Comparison of ENCODE assay signal across 1 cellular context in the genomic region with DNA sequence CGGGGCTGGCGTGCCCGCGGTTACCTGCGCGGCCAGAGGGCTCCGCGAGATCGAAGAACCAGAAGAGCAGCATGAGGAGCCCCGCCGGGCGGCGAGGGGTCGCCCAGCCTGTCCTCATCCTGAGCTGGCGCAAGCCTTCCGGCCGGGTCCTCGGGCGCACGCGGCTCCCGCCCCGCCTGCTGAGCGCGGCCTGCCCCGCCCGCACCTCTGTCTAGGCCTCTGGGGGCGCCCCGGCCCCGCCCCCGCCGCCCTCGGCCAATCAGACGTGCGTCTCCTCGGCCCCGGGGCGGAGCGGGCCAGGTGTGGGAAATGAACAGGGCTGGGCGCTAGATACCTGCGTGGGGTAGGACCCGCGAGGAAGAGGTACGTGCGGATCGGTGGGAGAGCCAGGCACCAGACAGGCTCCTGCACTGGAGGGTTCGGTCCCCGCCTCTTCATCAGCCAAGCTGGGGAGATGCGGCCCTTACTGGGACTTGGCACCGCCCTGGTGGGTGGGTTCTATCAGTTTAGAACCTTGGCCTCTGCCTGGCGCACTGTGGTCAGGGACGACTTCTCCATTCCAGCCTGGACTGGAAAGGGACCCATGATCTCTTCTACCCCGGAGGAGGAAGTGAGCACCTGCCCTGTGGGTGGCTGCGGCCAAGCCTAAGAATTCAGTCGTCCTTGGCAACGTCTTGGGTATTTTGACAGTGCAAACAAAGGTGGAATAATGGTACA.
TF ChIP-seq lines count a peak whose summit lies in the region.

A gene (minus strand): TSS at position 192 of the 717 bp plus-strand sequence.

TF ChIP-seq in GM12878, 131 proteins besides CTCF, POLR2A, EP300 and RAD21 (continued from another document):
- TF ChIP-seq BHLHE40 (IDR thresholded peaks at IDR 0.05; ENCODE audit: borderline replicate concordance in 1 of 2, low read depth in 2 of 2, low read length in 1 of 2): peak; percentile 47 to 75; a peak in 3 of 4 replicates
- peak; percentile 5 for TF ChIP-seq SP1 (IDR thresholded peaks at IDR 0.05; ENCODE audit: low read depth, low read length)
- TF ChIP-seq SREBF1 (IDR thresholded peaks at IDR 0.05; ENCODE audit: low read length): no peak
- TF ChIP-seq, protein P1, sequence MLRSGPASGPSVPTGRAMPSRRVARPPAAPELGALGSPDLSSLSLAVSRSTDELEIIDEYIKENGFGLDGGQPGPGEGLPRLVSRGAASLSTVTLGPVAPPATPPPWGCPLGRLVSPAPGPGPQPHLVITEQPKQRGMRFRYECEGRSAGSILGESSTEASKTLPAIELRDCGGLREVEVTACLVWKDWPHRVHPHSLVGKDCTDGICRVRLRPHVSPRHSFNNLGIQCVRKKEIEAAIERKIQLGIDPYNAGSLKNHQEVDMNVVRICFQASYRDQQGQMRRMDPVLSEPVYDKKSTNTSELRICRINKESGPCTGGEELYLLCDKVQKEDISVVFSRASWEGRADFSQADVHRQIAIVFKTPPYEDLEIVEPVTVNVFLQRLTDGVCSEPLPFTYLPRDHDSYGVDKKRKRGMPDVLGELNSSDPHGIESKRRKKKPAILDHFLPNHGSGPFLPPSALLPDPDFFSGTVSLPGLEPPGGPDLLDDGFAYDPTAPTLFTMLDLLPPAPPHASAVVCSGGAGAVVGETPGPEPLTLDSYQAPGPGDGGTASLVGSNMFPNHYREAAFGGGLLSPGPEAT (IDR thresholded peaks at IDR 0.05; ENCODE audit: low read depth): peak; percentile 90
- peak; percentile 28 for TF ChIP-seq SMAD1 (IDR thresholded peaks at IDR 0.05; ENCODE audit: low read depth, partially characterized antibody)
- TF ChIP-seq ASH2L (IDR thresholded peaks at IDR 0.05; ENCODE audit: borderline replicate concordance, low read depth): no peak
- TF ChIP-seq CREM (IDR thresholded peaks at IDR 0.05; ENCODE audit: low read depth): 0 out of 2 replicates have a peak, but pooled peaks have one; percentile 6
- no peak for TF ChIP-seq SUZ12 (IDR thresholded peaks at IDR 0.05; ENCODE audit: unreplicated experiment)
- TF ChIP-seq SUPT20H (IDR thresholded peaks at IDR 0.05; ENCODE audit: borderline replicate concordance, control insufficient read depth, low read depth, low read length): no peak
- TF ChIP-seq MEF2B (IDR thresholded peaks at IDR 0.05; ENCODE audit: partially characterized antibody, poor library complexity, severe bottlenecking): peak; percentile 71
- no peak for TF ChIP-seq RAD51 (IDR thresholded peaks at IDR 0.05)
- TF ChIP-seq, protein P2, sequence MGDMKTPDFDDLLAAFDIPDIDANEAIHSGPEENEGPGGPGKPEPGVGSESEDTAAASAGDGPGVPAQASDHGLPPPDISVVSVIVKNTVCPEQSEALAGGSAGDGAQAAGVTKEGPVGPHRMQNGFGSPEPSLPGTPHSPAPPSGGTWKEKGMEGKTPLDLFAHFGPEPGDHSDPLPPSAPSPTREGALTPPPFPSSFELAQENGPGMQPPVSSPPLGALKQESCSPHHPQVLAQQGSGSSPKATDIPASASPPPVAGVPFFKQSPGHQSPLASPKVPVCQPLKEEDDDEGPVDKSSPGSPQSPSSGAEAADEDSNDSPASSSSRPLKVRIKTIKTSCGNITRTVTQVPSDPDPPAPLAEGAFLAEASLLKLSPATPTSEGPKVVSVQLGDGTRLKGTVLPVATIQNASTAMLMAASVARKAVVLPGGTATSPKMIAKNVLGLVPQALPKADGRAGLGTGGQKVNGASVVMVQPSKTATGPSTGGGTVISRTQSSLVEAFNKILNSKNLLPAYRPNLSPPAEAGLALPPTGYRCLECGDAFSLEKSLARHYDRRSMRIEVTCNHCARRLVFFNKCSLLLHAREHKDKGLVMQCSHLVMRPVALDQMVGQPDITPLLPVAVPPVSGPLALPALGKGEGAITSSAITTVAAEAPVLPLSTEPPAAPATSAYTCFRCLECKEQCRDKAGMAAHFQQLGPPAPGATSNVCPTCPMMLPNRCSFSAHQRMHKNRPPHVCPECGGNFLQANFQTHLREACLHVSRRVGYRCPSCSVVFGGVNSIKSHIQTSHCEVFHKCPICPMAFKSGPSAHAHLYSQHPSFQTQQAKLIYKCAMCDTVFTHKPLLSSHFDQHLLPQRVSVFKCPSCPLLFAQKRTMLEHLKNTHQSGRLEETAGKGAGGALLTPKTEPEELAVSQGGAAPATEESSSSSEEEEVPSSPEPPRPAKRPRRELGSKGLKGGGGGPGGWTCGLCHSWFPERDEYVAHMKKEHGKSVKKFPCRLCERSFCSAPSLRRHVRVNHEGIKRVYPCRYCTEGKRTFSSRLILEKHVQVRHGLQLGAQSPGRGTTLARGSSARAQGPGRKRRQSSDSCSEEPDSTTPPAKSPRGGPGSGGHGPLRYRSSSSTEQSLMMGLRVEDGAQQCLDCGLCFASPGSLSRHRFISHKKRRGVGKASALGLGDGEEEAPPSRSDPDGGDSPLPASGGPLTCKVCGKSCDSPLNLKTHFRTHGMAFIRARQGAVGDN (IDR thresholded peaks at IDR 0.05): peak; percentile 92
- no peak for TF ChIP-seq NRF1 (conservative IDR thresholded peaks at IDR 0.05; ENCODE audit: low read depth, low read length)
- TF ChIP-seq ZZZ3 (IDR thresholded peaks at IDR 0.05; ENCODE audit: control insufficient read depth, insufficient read length, low read depth): no peak
- TF ChIP-seq POLR2AphosphoS5 (IDR thresholded peaks at IDR 0.05; ENCODE audit: low read length): peak; percentile 88
- TF ChIP-seq PML (IDR thresholded peaks at IDR 0.05; ENCODE audit: low read length): peak; percentile 65; the same call in 1 of the 2 replicates
- 0 out of 2 replicates have a peak, but pooled peaks have one; percentile 12 for TF ChIP-seq SMARCA5 (IDR thresholded peaks at IDR 0.05)
- TF ChIP-seq RCOR1 (conservative IDR thresholded peaks at IDR 0.05; ENCODE audit: low read depth, low read length): 0 out of 2 replicates have a peak, but pooled peaks have one; percentile 43
- TF ChIP-seq CBFB (IDR thresholded peaks at IDR 0.05; ENCODE audit: low read depth): peak; percentile 74
- TF ChIP-seq MXI1 (IDR thresholded peaks at IDR 0.05; ENCODE audit: low read depth, low read length): 0 out of 2 replicates have a peak, but pooled peaks have one; percentile 31
- TF ChIP-seq POU2F2 (IDR thresholded peaks at IDR 0.05; ENCODE audit: borderline replicate concordance, low read depth, low read length): peak; percentile 52; the same call in 1 of the 3 replicates
- TF ChIP-seq, protein P3, sequence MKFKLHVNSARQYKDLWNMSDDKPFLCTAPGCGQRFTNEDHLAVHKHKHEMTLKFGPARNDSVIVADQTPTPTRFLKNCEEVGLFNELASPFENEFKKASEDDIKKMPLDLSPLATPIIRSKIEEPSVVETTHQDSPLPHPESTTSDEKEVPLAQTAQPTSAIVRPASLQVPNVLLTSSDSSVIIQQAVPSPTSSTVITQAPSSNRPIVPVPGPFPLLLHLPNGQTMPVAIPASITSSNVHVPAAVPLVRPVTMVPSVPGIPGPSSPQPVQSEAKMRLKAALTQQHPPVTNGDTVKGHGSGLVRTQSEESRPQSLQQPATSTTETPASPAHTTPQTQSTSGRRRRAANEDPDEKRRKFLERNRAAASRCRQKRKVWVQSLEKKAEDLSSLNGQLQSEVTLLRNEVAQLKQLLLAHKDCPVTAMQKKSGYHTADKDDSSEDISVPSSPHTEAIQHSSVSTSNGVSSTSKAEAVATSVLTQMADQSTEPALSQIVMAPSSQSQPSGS (IDR thresholded peaks at IDR 0.05; ENCODE audit: low read length): no peak
- peak; percentile 85 for TF ChIP-seq POLR2AphosphoS2 (IDR thresholded peaks at IDR 0.05; ENCODE audit: low read depth, low read length)
- peak; percentile 95 for TF ChIP-seq SPI1 (IDR thresholded peaks at IDR 0.05; ENCODE audit: borderline replicate concordance, insufficient read depth, low read depth, low read length)
- TF ChIP-seq BMI1 (IDR thresholded peaks at IDR 0.05; ENCODE audit: borderline replicate concordance): peak; percentile 72; the same call in 1 of the 2 replicates
- TF ChIP-seq SMC3 (IDR thresholded peaks at IDR 0.05; ENCODE audit: borderline replicate concordance, low read length): no peak
- TF ChIP-seq NFYA (IDR thresholded peaks at IDR 0.05; ENCODE audit: borderline replicate concordance, low read depth, low read length): no peak
- TF ChIP-seq KLF5 (IDR thresholded peaks at IDR 0.05; ENCODE audit: partially characterized antibody): no peak
- TF ChIP-seq MYC (IDR thresholded peaks at IDR 0.05; ENCODE audit: insufficient read depth, insufficient read length, insufficient replicate concordance, low read length, severe bottlenecking): peak; percentile 82
